In the genomic region with DNA sequence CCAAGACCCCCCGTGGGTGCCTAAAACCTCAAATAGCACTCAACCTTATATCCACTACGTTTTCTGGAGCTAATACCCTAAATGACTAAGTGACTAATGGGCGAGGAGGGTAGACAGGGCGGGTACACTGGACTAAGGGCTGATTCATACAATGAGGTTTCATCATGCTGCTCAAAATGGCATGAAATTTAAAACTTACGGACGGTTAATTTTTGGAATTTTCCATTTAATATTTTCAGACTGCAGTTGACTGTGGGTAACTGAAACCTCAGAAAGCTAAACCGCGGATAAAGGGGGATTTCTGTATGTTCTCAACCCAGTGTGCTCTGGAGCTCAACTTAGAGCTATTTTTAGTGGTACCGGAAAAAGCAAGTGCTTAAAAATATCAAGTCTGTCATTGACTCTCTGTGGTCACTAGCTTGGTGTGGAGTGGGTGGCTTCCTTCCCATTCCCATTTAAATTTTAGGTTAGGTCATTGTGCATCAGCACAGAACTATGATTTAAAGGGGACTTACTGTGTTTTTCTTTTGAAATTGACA, we compare ENCODE assay signal across 1 cellular context.
TF ChIP-seq lines count a peak whose summit lies in the region.

No MANE protein-coding gene starts in this region.

TF ChIP-seq in A549, 52 proteins besides CTCF, POLR2A, EP300 and RAD21 (continued from another document):
- TF ChIP-seq, protein P1, sequence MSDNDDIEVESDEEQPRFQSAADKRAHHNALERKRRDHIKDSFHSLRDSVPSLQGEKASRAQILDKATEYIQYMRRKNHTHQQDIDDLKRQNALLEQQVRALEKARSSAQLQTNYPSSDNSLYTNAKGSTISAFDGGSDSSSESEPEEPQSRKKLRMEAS (IDR thresholded peaks at IDR 0.05), result peak; percentile 55
- TF ChIP-seq BCL3 (IDR thresholded peaks at IDR 0.05) (peak; percentile 59; the same call in 2 of the 3 replicates), JUNB (IDR thresholded peaks at IDR 0.05) (peak; percentile 91), SMC3 (IDR thresholded peaks at IDR 0.05) (peak; percentile 32; the same call in 2 of the 3 replicates), KDM1A (IDR thresholded peaks at IDR 0.05; ENCODE audit: low read depth) (no peak), CBX8 (IDR thresholded peaks at IDR 0.05) (no peak), E2F6 (IDR thresholded peaks at IDR 0.05; ENCODE audit: borderline replicate concordance, low read depth) (no peak)
